In the genomic region with DNA sequence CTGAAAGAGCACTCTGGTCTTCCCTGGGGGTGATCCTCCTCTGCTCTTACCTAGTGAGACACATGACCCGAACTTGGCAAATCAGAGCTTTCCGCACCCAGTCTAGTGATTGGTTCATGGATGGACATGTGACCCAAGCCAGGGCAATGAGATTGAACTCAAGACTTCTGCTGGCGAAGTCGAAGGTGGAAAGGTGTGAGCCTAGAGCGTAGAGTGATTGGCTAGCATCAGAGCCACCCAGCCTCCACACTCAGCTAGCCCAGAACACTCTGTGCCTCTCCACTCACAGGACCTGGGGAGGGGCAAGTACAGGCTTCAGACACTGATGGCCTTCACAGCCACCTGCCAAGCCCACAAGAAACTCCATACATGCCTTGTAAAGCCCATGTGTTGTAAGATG, we compare ENCODE assay signal across 22 cellular contexts.
"Had no signal": no experiment of that assay in that cellular context is flagged by ENCODE, and none has a peak within 500 bp of the region (broad histone marks: within the 10 kb centered on the region; RNA-seq: fewer than 3 reads in every experiment).

No MANE protein-coding gene starts in this region.

- H3K27ac ChIP-seq: breast epithelium, lower lobe of right lung, neural progenitor cell, right atrium auricular region, tibial artery, WERI-Rb-1 had no signal

- H3K9ac ChIP-seq: neural progenitor cell had no signal

- H3K4me1 ChIP-seq: neural progenitor cell, tibial artery had no signal

- DNase-seq: activated CD4-positive, alpha-beta T cell treated with anti-CD3 and anti-CD28 coated beads, Interleukin-2, amount 50 U/mL, for 4 hours; activated CD8-positive, alpha-beta memory T cell treated with anti-CD3 and anti-CD28 coated beads for 24 hours; activated CD8-positive, alpha-beta memory T cell treated with anti-CD3 and anti-CD28 coated beads, Interleukin-2, amount 50 U/mL, for 4 hours; activated naive CD4-positive, alpha-beta T cell treated with Interleukin-2 at 50 U/mL for 16 hours; activated naive CD8-positive, alpha-beta T cell treated with anti-CD3 and anti-CD28 coated beads for 36 hours; activated T-cell treated with anti-CD3 and anti-CD28 coated beads, Interleukin-2, amount 50 U/mL, for 4 hours; cortex of kidney; foreskin fibroblast; immature natural killer cell; lower lobe of right lung; naive thymus-derived CD4-positive, alpha-beta T cell; stimulated activated CD4-positive, alpha-beta T cell treated with anti-CD3 and anti-CD28 coated beads, Interleukin-1b, Interleukin-23, amount 100 ng/mL, for 48 hours; substantia nigra; T-helper 1 cell; tibial artery; WERI-Rb-1 had no signal

- H3K9me3 ChIP-seq: breast epithelium, lower lobe of right lung, right atrium auricular region, tibial artery had no signal

- H2AFZ ChIP-seq: neural progenitor cell had no signal

- H3K27me3 ChIP-seq: breast epithelium, neural progenitor cell, right atrium auricular region, tibial artery had no signal

- ATAC-seq: activated T-cell treated with anti-CD3 and anti-CD28 coated beads, Interleukin-2, amount 50 U/mL, for 4 hours; left lobe of liver; lower lobe of right lung; naive thymus-derived CD4-positive, alpha-beta T cell had no signal

- FAIRE-seq: endometrium, TTC549 had no signal

- H3K36me3 ChIP-seq: breast epithelium, neural progenitor cell had no signal

- H3K4me3 ChIP-seq: breast epithelium, lower lobe of right lung, neural progenitor cell, right atrium auricular region, tibial artery had no signal

- H3K4me2 ChIP-seq: neural progenitor cell had no signal
